Comparison of ENCODE assay signal across 22 cellular contexts in genomic region chr3:127584734-127585133, GRCh38.
"Had no signal": no experiment of that assay in that cellular context is flagged by ENCODE, and none has a peak within 500 bp of the region (broad histone marks: within the 10 kb centered on the region; RNA-seq: fewer than 3 reads in every experiment).

No MANE protein-coding gene starts in this region.

- H3K36me3 ChIP-seq: left ventricle myocardium inferior, right atrium auricular region had no signal

- H3K27me3 Mint-ChIP-seq: memory B cell, naive B cell had no signal

- H3K27ac ChIP-seq: coronary artery, foreskin keratinocyte, hepatocyte, left ventricle myocardium inferior, lower lobe of right lung, right atrium auricular region, sigmoid colon, stomach had no signal

- H3K4me3 Mint-ChIP-seq: endodermal cell, memory B cell had no signal

- H3K9me3 ChIP-seq: left ventricle myocardium inferior, lower lobe of right lung, right atrium auricular region, sigmoid colon, stomach had no signal

- H3K9me3 Mint-ChIP-seq: endodermal cell, memory B cell, naive B cell, nephron had no signal

- DNase-seq: effector CD4-positive, alpha-beta T cell; endodermal cell; foreskin keratinocyte; head of caudate nucleus; kidney; left cardiac atrium; left ventricle myocardium inferior; lower lobe of right lung; midbrain; naive B cell; sigmoid colon; stimulated activated CD4-positive, alpha-beta T cell treated with anti-CD3 and anti-CD28 coated beads, Interleukin-2, amount 100 ng/mL, for 24 hours; stimulated activated CD4-positive, alpha-beta T cell treated with anti-CD3 and anti-CD28 coated beads, Interleukin-4, amount 100 ng/mL, for 4 hours; stimulated activated naive CD4-positive, alpha-beta T cell; stomach; substantia nigra had no signal

- H3K27ac Mint-ChIP-seq: endodermal cell, memory B cell had no signal

- H3K4me3 ChIP-seq: coronary artery, hepatocyte, left ventricle myocardium inferior, lower lobe of right lung, right atrium auricular region, sigmoid colon, skin epidermis, stomach had no signal

- H3K36me3 Mint-ChIP-seq: naive B cell had no signal
